9 cellular contexts compared by ENCODE assay signal in the genomic region with DNA sequence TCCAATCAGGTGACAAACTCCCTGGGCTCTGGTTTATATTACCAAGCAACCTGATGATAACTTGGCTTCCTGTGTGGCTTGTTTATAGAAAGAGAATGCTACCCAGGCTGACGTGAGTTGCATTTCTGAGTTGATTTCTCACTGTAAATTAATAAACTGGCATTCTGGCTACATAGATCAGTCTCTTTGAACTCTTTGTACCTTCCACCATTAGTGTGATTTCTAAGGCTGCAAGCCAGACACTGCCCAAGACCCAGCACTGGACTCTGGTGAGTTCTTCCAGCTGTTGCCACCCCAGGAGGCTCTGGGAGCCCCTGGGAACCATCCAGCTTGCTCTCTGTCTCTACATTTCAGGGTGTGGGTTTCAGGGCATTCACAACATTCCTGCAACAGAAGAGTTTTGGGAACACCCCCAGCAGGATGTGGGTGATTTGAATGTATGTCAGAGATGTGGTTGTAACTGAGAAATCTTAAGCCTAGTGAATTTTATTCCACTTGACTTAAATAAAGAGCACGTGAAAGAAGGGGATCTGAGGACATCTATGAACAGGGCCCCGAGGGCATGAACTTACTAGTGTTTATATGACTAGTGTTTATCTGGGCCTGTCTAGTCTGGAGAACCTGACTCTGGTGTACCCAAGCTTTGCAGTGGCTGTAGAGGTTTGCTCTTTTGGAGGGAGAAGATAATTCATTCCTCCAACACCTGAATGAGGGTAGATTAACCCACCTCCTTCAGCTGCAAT. TPM values are rescaled to one million over a fixed set of nuclear protein-coding genes. Genes with fewer than 3 reads are reported as not detected.
DNase-seq lines count a peak whose midpoint lies in the region; ATAC-seq and TF ChIP-seq lines count a peak whose summit lies in the region.
"Had no signal": no experiment of that assay in that cellular context is flagged by ENCODE, and none has a peak within 500 bp of the region (broad histone marks: within the 10 kb centered on the region; RNA-seq: fewer than 3 reads in every experiment).

No MANE protein-coding gene starts in this region.

- H3K4ac ChIP-seq in mesendoderm (ENCODE audit: low read depth, low read length) = no peak overlapping the region

- no peak for TF ChIP-seq POLR2A in tibial nerve (IDR thresholded peaks at IDR 0.05)

- no peaks in the 10 kb centered on the region for H3K9me3 Mint-ChIP-seq in CD8-positive, alpha-beta memory T cell
- H3K9me3 Mint-ChIP-seq in activated naive CD8-positive, alpha-beta T cell (ENCODE audit: low read depth) = no peaks in the 10 kb centered on the region

- peaks cover 0 to 12% (median 0%) of the 10 kb centered on the region in 3 donors for H3K36me3 Mint-ChIP-seq in CD8-positive, alpha-beta memory T cell
- no peaks in the 10 kb centered on the region for H3K36me3 Mint-ChIP-seq in activated naive CD8-positive, alpha-beta T cell

- no peak overlapping the region for H3K23ac ChIP-seq in mesendoderm (ENCODE audit: low read length)

- ATAC-seq in HG03108 (IDR thresholded peaks at IDR 0.05; ENCODE audit: unreplicated experiment) = no peak

- POLR2A ChIA-PET in CD8-positive, alpha-beta memory T cell (lab: Charles Lee) = no interaction called here
- POLR2A ChIA-PET in GM10248 (lab: Yijun Ruan, JAX) = no interaction called here

- H2AK5ac ChIP-seq in mesendoderm (ENCODE audit: low read length) = no peak overlapping the region

- TF ChIP-seq CTCF in GM10248 (IDR thresholded peaks at IDR 0.05; ENCODE audit: control extremely low read depth, extremely low read depth, low read depth, missing control alignments) (no peak), tibial nerve (IDR thresholded peaks at IDR 0.05) (no peak)

- H4K5ac ChIP-seq in mesendoderm (ENCODE audit: low read length) = no peak overlapping the region

- no peak overlapping the region for H3K18ac ChIP-seq in mesendoderm (ENCODE audit: low read length)

- peaks cover 35% of the 10 kb centered on the region for H3K4me1 ChIP-seq in CD8-positive, alpha-beta memory T cell (ENCODE audit: insufficient read depth, low read length)
- H3K4me1 ChIP-seq in mesendoderm (ENCODE audit: control insufficient read depth, low read depth, low read length) (peaks cover 2% of the 10 kb centered on the region), tibial nerve (peaks cover 0 to 7% (median 0%) of the 10 kb centered on the region in 4 donors)

- peaks cover 29 to 47% (median 40%) of the 10 kb centered on the region in 3 donors for H3K4me1 Mint-ChIP-seq in CD8-positive, alpha-beta memory T cell
- H3K4me1 Mint-ChIP-seq in activated naive CD8-positive, alpha-beta T cell (ENCODE audit: low read depth) = peaks cover 39% of the 10 kb centered on the region

- no peak overlapping the region for H3K4me2 ChIP-seq in mesendoderm (ENCODE audit: low read length)

- no peaks in the 10 kb centered on the region for H3K79me1 ChIP-seq in mesendoderm (ENCODE audit: low read length)

- H3K27ac Mint-ChIP-seq in CD8-positive, alpha-beta memory T cell = peak overlapping the region; percentile 85 to 96 (median 94)
- peak overlapping the region; percentile 93 for H3K27ac Mint-ChIP-seq in activated naive CD8-positive, alpha-beta T cell

- H3K27me3 Mint-ChIP-seq in CD8-positive, alpha-beta memory T cell = peaks cover 0 to 19% of the 10 kb centered on the region in 2 donors
- no peaks in the 10 kb centered on the region for H3K27me3 Mint-ChIP-seq in activated naive CD8-positive, alpha-beta T cell

- CTCF ChIA-PET in CD8-positive, alpha-beta memory T cell (lab: Charles Lee) = interaction anchor here (0.6 to 1.2 kb wide), 2 partner anchors 263 to 1067 kb away, joined by 3 read pairs; no protein-coding TSS in a partner anchor
- CTCF ChIA-PET in GM10248 (lab: Yijun Ruan, JAX) = interaction anchor here (1.6 kb wide), 1 partner anchor 8 kb away, joined by 3 read pairs; no protein-coding TSS in a partner anchor

- no peaks in the 10 kb centered on the region for H3K27me3 ChIP-seq in CD8-positive, alpha-beta memory T cell (ENCODE audit: insufficient read depth, low read length, poor library complexity, severe bottlenecking)
- H3K27me3 ChIP-seq in mesendoderm (ENCODE audit: insufficient read depth, low read length, poor library complexity) (peaks cover 13% of the 10 kb centered on the region), tibial nerve (no peaks in the 10 kb centered on the region)

- H4K8ac ChIP-seq in mesendoderm (ENCODE audit: low read depth, low read length) = no peak overlapping the region

- no peak overlapping the region for H2BK5ac ChIP-seq in mesendoderm (ENCODE audit: low read length)

- no peaks in the 10 kb centered on the region for H3K36me3 ChIP-seq in CD8-positive, alpha-beta memory T cell (ENCODE audit: insufficient read depth, low read length)
- H3K36me3 ChIP-seq in mesendoderm (ENCODE audit: control insufficient read depth, insufficient read depth, low read length) = no peaks in the 10 kb centered on the region
- no peaks in the 10 kb centered on the region for H3K36me3 ChIP-seq in tibial nerve

- H3K79me2 ChIP-seq in mesendoderm (ENCODE audit: control insufficient read depth, insufficient read depth, low read length) = no peaks in the 10 kb centered on the region

- no peak for TF ChIP-seq EP300 in tibial nerve (IDR thresholded peaks at IDR 0.05)

- H3K4me3 ChIP-seq in CD8-positive, alpha-beta memory T cell (ENCODE audit: low read length) = no peak overlapping the region
- H3K4me3 ChIP-seq in mesendoderm (ENCODE audit: low read length) = no peak overlapping the region
- H3K4me3 ChIP-seq in tibial nerve = no peak overlapping the region
- H3K4me3 ChIP-seq: spleen had no signal

- H3K9me3 ChIP-seq in CD8-positive, alpha-beta memory T cell (ENCODE audit: low read length) = no peaks in the 10 kb centered on the region
- no peaks in the 10 kb centered on the region for H3K9me3 ChIP-seq in tibial nerve
- H3K9me3 ChIP-seq: spleen had no signal

- WGBS in mesendoderm (ENCODE audit: extremely low coverage, insufficient coverage, low lambda C conversion rate) = no CpG with 5 or more reads among the region's 3 CpGs
- 54 to 64% methylated on average over 3 of the region's 3 CpGs for WGBS in tibial nerve, 2 donors

- no peak overlapping the region for H2BK15ac ChIP-seq in mesendoderm (replicated peaks; ENCODE audit: low read depth)

- H3K9ac ChIP-seq in mesendoderm (ENCODE audit: low read length) = no peak overlapping the region

- peak overlapping the region; percentile 60 for H3K27ac ChIP-seq in CD8-positive, alpha-beta memory T cell (ENCODE audit: low read depth, low read length)
- H3K27ac ChIP-seq in mesendoderm (ENCODE audit: low read depth, low read length) (no peak overlapping the region), tibial nerve (no peak overlapping the region)

- peak in 4 of 5 donors; percentile 18 to 71 (median 56) for DNase-seq in CD8-positive, alpha-beta memory T cell
- DNase-seq in HT-29 (ENCODE audit: low spot score) (peak; percentile 77), mesendoderm (peak; percentile 91), GM10248 (ENCODE audit: extremely low spot score) (no peak), tibial nerve (ENCODE audit: low spot score in 2 of 2) (no peak), NCI-H2081 treated with DMSO at 0.1 percent for 48 hours (lab: John Stamatoyannopoulos, UW) (no peak)
- DNase-seq: spleen had no signal

- H3K4me3 Mint-ChIP-seq in CD8-positive, alpha-beta memory T cell = peak overlapping the region; percentile 54 to 88 (median 82)
- peak overlapping the region; percentile 76 for H3K4me3 Mint-ChIP-seq in activated naive CD8-positive, alpha-beta T cell

- no peak overlapping the region for H3K56ac ChIP-seq in mesendoderm (ENCODE audit: low read length)

- no peak overlapping the region for H2BK120ac ChIP-seq in mesendoderm (ENCODE audit: low read depth, low read length)

RNA-seq across cellular contexts. Expression of a gene that starts 30.3 kb away (rescaled TPM):
- 1 to 10 TPM; 2.4 to 2.5 TPM for total RNA-seq in CD8-positive, alpha-beta memory T cell
- polyA plus RNA-seq in CD8-positive, alpha-beta memory T cell = 1.1 TPM
- total RNA-seq in HT-29 (2014; rRNA removed; shearing (Covaris generic)) = 2.7 and 3.1 TPM in 2 replicates
- 1.2 TPM for polyA plus RNA-seq in mesendoderm (2013, experiment 1 of 2)
- 1.3 TPM for polyA plus RNA-seq in mesendoderm (2013, experiment 2 of 2)
- total RNA-seq in tibial nerve = 1 to 10 TPM; 1.8 to 4.3 (median 3.2) TPM

Comparison
In these comparisons a context has a peak if more than half of its experiments do, and no peak if none do; other contexts are left out.
1. DNase-seq: peak in CD8-positive, alpha-beta memory T cell (4 of 5), HT-29 (single experiment) and mesendoderm (single experiment); none in GM10248 (single experiment), tibial nerve (0 of 2) and NCI-H2081 treated with DMSO at 0.1 percent for 48 hours (single experiment).